In genomic region chr6:125191916-125192609, GRCh38 we compare ENCODE assay signal across 8 cellular contexts. TPM values are rescaled to one million over a fixed set of nuclear protein-coding genes. Genes with fewer than 3 reads are reported as not detected.
DNase-seq lines count a peak whose midpoint lies in the region; ATAC-seq and TF ChIP-seq lines count a peak whose summit lies in the region.

No MANE protein-coding gene starts in this region.

- H3K36me3 Mint-ChIP-seq in memory B cell = no peaks in the 10 kb centered on the region

- H3K27ac Mint-ChIP-seq in memory B cell = no peak overlapping the region

- TF ChIP-seq CTCF in AG10803 (conservative IDR thresholded peaks at IDR 0.05; ENCODE audit: low read length) = peak; percentile 67

- ATAC-seq in GM18517 (IDR thresholded peaks at IDR 0.05; ENCODE audit: unreplicated experiment) = peak; percentile 98
- ATAC-seq in HG02973 (IDR thresholded peaks at IDR 0.05; ENCODE audit: unreplicated experiment) = peak; percentile 95
- peak; percentile 64 for ATAC-seq in memory B cell (ENCODE audit: low read depth)

- H3K9me3 Mint-ChIP-seq in memory B cell = no peaks in the 10 kb centered on the region

- H3K27me3 Mint-ChIP-seq in memory B cell = peaks cover 4% of the 10 kb centered on the region

- H3K4me3 Mint-ChIP-seq in memory B cell = no peak overlapping the region

- DNase-seq in AG10803 (ENCODE audit: low read depth) (peak; percentile 75), NCI-H2107 (lab: John Stamatoyannopoulos, UW) (peak; percentile 55), dermis microvascular lymphatic vessel endothelial cell (ENCODE audit: low read depth in 2 of 2) (peak; percentile 36 to 72), memory B cell (ENCODE audit: low spot score in 2 of 2) (peak; percentile 11 to 21)
- DNase-seq in activated CD4-positive, CD25-positive, alpha-beta regulatory T cell treated with anti-CD3 and anti-CD28 coated beads, Interleukin-2, amount 50 U/mL, for 72 hours = peak; percentile 36
- peak; percentile 13 to 32 for DNase-seq in stimulated activated CD8-positive, alpha-beta memory T cell treated with anti-CD3 and anti-CD28 coated beads, Interleukin-7, amount 100 ng/mL, for 48 hours (ENCODE audit: extremely low read depth in 1 of 2, low read depth in 1 of 2)

- H3K4me1 Mint-ChIP-seq in memory B cell = no peaks in the 10 kb centered on the region

- no peak overlapping the region for H3K4me3 ChIP-seq in AG10803 (ENCODE audit: low read length)

RNA-seq across cellular contexts. Expression of gene TPD52L1, which starts 38.5 kb away (rescaled TPM):
- total RNA-seq in dermis microvascular lymphatic vessel endothelial cell = 0.90 and 7.7 TPM in 2 replicates

Comparison
In these comparisons a context has a peak if more than half of its experiments do, and no peak if none do; other contexts are left out.
1. DNase-seq: peak in every context shown above with its lines; median percentile 75 in AG10803; 55 in NCI-H2107; 54 in dermis microvascular lymphatic vessel endothelial cell; 36 in activated CD4-positive, CD25-positive, alpha-beta regulatory T cell treated with anti-CD3 and anti-CD28 coated beads, Interleukin-2, amount 50 U/mL, for 72 hours; 22 in stimulated activated CD8-positive, alpha-beta memory T cell treated with anti-CD3 and anti-CD28 coated beads, Interleukin-7, amount 100 ng/mL, for 48 hours; 16 in memory B cell.